In genomic region chr14:94998110-94998509, GRCh38 we compare ENCODE assay signal across 2 cellular contexts.
TF ChIP-seq lines count a peak whose summit lies in the region.

No MANE protein-coding gene starts in this region.

TF ChIP-seq in A549, 52 proteins besides CTCF, POLR2A, EP300 and RAD21 (continued from another document):
- no peak for TF ChIP-seq E2F6 (IDR thresholded peaks at IDR 0.05; ENCODE audit: borderline replicate concordance, low read depth)

TF ChIP-seq in WTC11, 78 proteins besides CTCF, POLR2A, EP300 and RAD21 (continued from another document):
- peak; percentile 83; the same call in 1 of the 2 replicates for TF ChIP-seq ZNF512 (CRISPR knock-in tag; IDR thresholded peaks at IDR 0.05; ENCODE audit: borderline replicate concordance)
- no peak for TF ChIP-seq ATF1 (CRISPR knock-in tag; IDR thresholded peaks at IDR 0.05)
- TF ChIP-seq ZNF263 (CRISPR knock-in tag; IDR thresholded peaks at IDR 0.05; ENCODE audit: low read depth) = no peak
- no peak for TF ChIP-seq ERG (CRISPR knock-in tag; IDR thresholded peaks at IDR 0.05)
- TF ChIP-seq MXD4 (CRISPR knock-in tag; IDR thresholded peaks at IDR 0.05; ENCODE audit: borderline replicate concordance) = no peak
- TF ChIP-seq ATF6 (CRISPR knock-in tag; IDR thresholded peaks at IDR 0.05) = no peak
- TF ChIP-seq AR (CRISPR knock-in tag; IDR thresholded peaks at IDR 0.05) = no peak
- no peak for TF ChIP-seq E2F4 (CRISPR knock-in tag; IDR thresholded peaks at IDR 0.05; ENCODE audit: borderline replicate concordance, low read depth)
TF ChIP-seq in WTC11: peak in this region for 1.
